18 cellular contexts compared by ENCODE assay signal in the genomic region with DNA sequence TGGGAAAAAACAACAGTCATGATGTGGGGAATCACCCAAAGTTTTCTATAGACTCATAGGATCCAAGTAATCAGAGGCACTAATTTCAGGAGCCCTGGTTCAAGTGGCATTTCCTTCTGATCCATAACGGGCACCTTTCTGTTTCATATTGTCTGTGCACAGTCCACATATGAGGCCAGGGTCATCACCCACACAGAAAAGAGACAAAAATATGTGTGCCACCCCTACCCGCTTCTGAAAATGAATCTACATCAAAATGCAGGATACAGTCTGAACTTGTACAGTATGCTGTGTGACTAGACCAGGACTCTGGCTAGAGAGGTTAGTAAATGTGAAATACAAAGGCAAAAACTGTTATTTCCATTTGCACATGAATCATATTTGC.
DNase-seq lines count a peak whose midpoint lies in the region; FAIRE-seq and TF ChIP-seq lines count a peak whose summit lies in the region.
"Had no signal": no experiment of that assay in that cellular context is flagged by ENCODE, and none has a peak within 500 bp of the region (broad histone marks: within the 10 kb centered on the region; RNA-seq: fewer than 3 reads in every experiment).

No MANE protein-coding gene starts in this region.

- no peaks in the 10 kb centered on the region for H3K27me3 ChIP-seq in OCI-LY3 (ENCODE audit: low read depth, low read length)
- H3K27me3 ChIP-seq in subcutaneous abdominal adipose tissue (ENCODE audit: control insufficient read depth in 5 of 5, insufficient read depth in 4 of 5, low read length in 5 of 5), result no peaks in the 10 kb centered on the region
- H3K27me3 ChIP-seq: pancreas, testis had no signal

- H3K9me3 ChIP-seq in OCI-LY3 (ENCODE audit: insufficient read depth, low read length) (0 out of 2 replicates have a peak, but pooled peaks cover 7% of the 10 kb centered on the region), subcutaneous abdominal adipose tissue (ENCODE audit: control insufficient read depth in 5 of 5, low read length in 5 of 5) (no peaks in the 10 kb centered on the region)
- H3K9me3 ChIP-seq: BE2C, pancreas, testis had no signal

- FAIRE-seq in urothelium cell line (lab: Jason Lieb, UNC), result no peak
- FAIRE-seq: pancreas had no signal

- H3K9ac ChIP-seq in OCI-LY3 (ENCODE audit: low read length), result 0 out of 2 replicates have a peak overlapping the region, but pooled peaks have one; percentile 5
- peak overlapping the region in 1 of 5 donors; percentile 6 for H3K9ac ChIP-seq in subcutaneous abdominal adipose tissue (ENCODE audit: low read length in 5 of 5)
- H3K9ac ChIP-seq: KMS-11 had no signal

- no peaks in the 10 kb centered on the region for H4K20me1 ChIP-seq in OCI-LY3 (ENCODE audit: insufficient read depth, low read length)

- DNase-seq in stimulated activated CD4-positive, alpha-beta T cell treated with anti-CD3 and anti-CD28 coated beads, Interleukin-4, amount 100 ng/mL, for 24 hours, result peak; percentile 42
- DNase-seq in stimulated activated CD4-positive, alpha-beta T cell treated with anti-CD3 and anti-CD28 coated beads, Interleukin-2, amount 100 ng/mL, for 24 hours, result no peak
- DNase-seq in fibroblast of peridontal ligament (ENCODE audit: extremely low read depth), result peak; percentile 17
- DNase-seq in NCI-H187 (lab: John Stamatoyannopoulos, UW), result no peak
- no peak for DNase-seq in urothelium cell line (ENCODE audit: low spot score)
- DNase-seq in NCI-H146 treated with DMSO at 0.1 percent for 48 hours (lab: John Stamatoyannopoulos, UW; ENCODE audit: unreplicated experiment), result no peak
- DNase-seq: activated CD4-positive, alpha-beta T cell treated with anti-CD3 and anti-CD28 coated beads for 1 hour; activated effector memory CD4-positive, alpha-beta T cell treated with Interleukin-2 at 50 U/mL for 16 hours; BE2C; DMS153; hypothalamus; left cardiac atrium; pancreas; SHP77 treated with DMSO at 0.1 percent for 48 hours; testis had no signal

- peak overlapping the region; percentile 7; the same call in 1 of the 2 replicates for H3K27ac ChIP-seq in OCI-LY3 (ENCODE audit: low read length)
- peak overlapping the region; percentile 3 for H3K27ac ChIP-seq in subcutaneous abdominal adipose tissue (ENCODE audit: low read depth, low read length)
- H3K27ac ChIP-seq: KMS-11, pancreas, testis had no signal

- 0 out of 2 replicates have a peak overlapping the region, but pooled peaks have one; percentile 8 for H2AFZ ChIP-seq in OCI-LY3 (ENCODE audit: low read depth, low read length)

- H3K4me3 ChIP-seq in OCI-LY3 (ENCODE audit: low read length) (0 out of 2 replicates have a peak overlapping the region, but pooled peaks have one; percentile 5), subcutaneous abdominal adipose tissue (ENCODE audit: low read depth in 1 of 5, low read length in 5 of 5) (no peak overlapping the region)
- H3K4me3 ChIP-seq: pancreas, testis had no signal

- H3K36me3 ChIP-seq in OCI-LY3 (replicated peaks; ENCODE audit: low read depth, low read length) (peaks cover 5% of the 10 kb centered on the region), subcutaneous abdominal adipose tissue (ENCODE audit: control insufficient read depth in 5 of 5, insufficient read depth in 5 of 5, low read length in 5 of 5) (no peaks in the 10 kb centered on the region)
- H3K36me3 ChIP-seq: BE2C, pancreas had no signal

- H3K4me2 ChIP-seq in OCI-LY3 (ENCODE audit: low read length), result peak overlapping the region; percentile 48
- H3K4me2 ChIP-seq: KMS-11 had no signal

- H3K4me1 ChIP-seq in OCI-LY3 (ENCODE audit: low read length), result peaks cover 62% of the 10 kb centered on the region
- H3K4me1 ChIP-seq in subcutaneous abdominal adipose tissue (ENCODE audit: control insufficient read depth in 5 of 5, insufficient read depth in 5 of 5, low read length in 5 of 5), result peaks cover 5 to 23% (median 12%) of the 10 kb centered on the region in 5 donors
- H3K4me1 ChIP-seq: BE2C, pancreas, testis had no signal

- TF ChIP-seq CTCF in OCI-LY3 (IDR thresholded peaks at IDR 0.05; ENCODE audit: low read depth, low read length), result no peak

- H3K79me2 ChIP-seq in OCI-LY3 (ENCODE audit: low read length), result no peaks in the 10 kb centered on the region

Comparison
In these comparisons a context has a peak if more than half of its experiments do, and no peak if none do; other contexts are left out.
1. DNase-seq: peak in stimulated activated CD4-positive, alpha-beta T cell treated with anti-CD3 and anti-CD28 coated beads, Interleukin-4, amount 100 ng/mL, for 24 hours (single experiment) and fibroblast of peridontal ligament (single experiment); none in stimulated activated CD4-positive, alpha-beta T cell treated with anti-CD3 and anti-CD28 coated beads, Interleukin-2, amount 100 ng/mL, for 24 hours (0 of 2), NCI-H187 (0 of 2), urothelium cell line (single experiment) and NCI-H146 treated with DMSO at 0.1 percent for 48 hours (single experiment).